In the genomic region with DNA sequence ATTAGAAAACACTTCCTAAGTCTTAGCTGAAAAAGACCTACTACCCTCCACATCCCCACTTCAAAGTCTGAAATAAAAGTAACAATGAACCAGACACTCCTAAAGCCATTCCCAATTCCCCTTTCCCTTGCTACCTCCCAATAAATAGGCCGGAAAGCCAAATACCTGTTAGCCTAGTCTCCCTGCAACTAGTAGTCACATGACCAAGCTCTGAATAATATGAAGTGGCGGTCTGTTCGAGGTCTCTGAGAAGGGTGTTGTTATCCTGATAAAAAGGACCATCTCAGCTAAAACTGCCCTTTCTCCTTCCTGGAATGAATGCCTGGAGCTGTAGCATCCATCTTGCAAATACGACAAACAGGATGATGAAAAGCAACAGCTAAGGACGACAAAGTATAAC, we compare ENCODE assay signal across 11 cellular contexts. TPM values are rescaled to one million over a fixed set of nuclear protein-coding genes. Genes with fewer than 3 reads are reported as not detected.
A peak's percentile ranks its signal among the peaks of the same experiment; 100 is the strongest.
DNase-seq lines count a peak whose midpoint lies in the region; ATAC-seq, FAIRE-seq and TF ChIP-seq lines count a peak whose summit lies in the region.
"Had no signal": no experiment of that assay in that cellular context is flagged by ENCODE, and none has a peak within 500 bp of the region (broad histone marks: within the 10 kb centered on the region; RNA-seq: fewer than 3 reads in every experiment).

No MANE protein-coding gene starts in this region.

- no peak overlapping the region; a peak in 1 of 6 replicates for H3K4me3 ChIP-seq in HepG2 (replicated peaks in 1 of 3; ENCODE audit: insufficient read depth in 1 of 3, low read depth in 2 of 3, low read length in 3 of 3)
- no peak overlapping the region for H3K4me3 ChIP-seq in right lobe of liver
- no peak overlapping the region for H3K4me3 ChIP-seq in K562
- H3K4me3 ChIP-seq in keratinocyte (ENCODE audit: control insufficient read depth in 2 of 3, extremely low read depth in 1 of 3, insufficient read depth in 2 of 3, low read depth in 1 of 3, low read length in 3 of 3) = no peak overlapping the region
- peak overlapping the region; percentile 26 to 76 for H3K4me3 ChIP-seq in aorta (ENCODE audit: low read length in 2 of 2)

- ATAC-seq in HepG2 (no peak), right lobe of liver (no peak), K562 (no peak), aorta (ENCODE audit: low FRiP score) (no peak), GM18519 (IDR thresholded peaks at IDR 0.05; ENCODE audit: low FRiP score, unreplicated experiment) (no peak)

- H3K27ac ChIP-seq in HepG2 (ENCODE audit: extremely low read length, insufficient read depth, low read length) = no peak overlapping the region
- no peak overlapping the region for H3K27ac ChIP-seq in right lobe of liver
- no peak overlapping the region for H3K27ac ChIP-seq in K562 (ENCODE audit: extremely low read depth, low read depth, low read length)
- no peak overlapping the region for H3K27ac ChIP-seq in keratinocyte (ENCODE audit: control insufficient read depth, insufficient read depth, low read length)
- peak overlapping the region; percentile 48 to 57 for H3K27ac ChIP-seq in aorta (ENCODE audit: low read depth in 1 of 2, low read length in 2 of 2)
- H3K27ac ChIP-seq: parathyroid adenoma had no signal

- FAIRE-seq in HepG2 (lab: Jason Lieb, UNC) (no peak), K562 (lab: Jason Lieb, UNC) (no peak), keratinocyte (lab: Jason Lieb, UNC) (no peak)

- TF ChIP-seq EP300 in HepG2 (IDR thresholded peaks at IDR 0.05; ENCODE audit: low read depth in 2 of 2, low read length in 2 of 2) (no peak), HepG2 (CRISPR knock-in tag; IDR thresholded peaks at IDR 0.05; ENCODE audit: borderline replicate concordance) (no peak), K562 (IDR thresholded peaks at IDR 0.05; ENCODE audit: low read length) (no peak)

- H4K20me1 ChIP-seq in HepG2 (ENCODE audit: insufficient read depth, low read length) (peaks cover 95% of the 10 kb centered on the region), K562 (replicated peaks; ENCODE audit: control insufficient read depth, insufficient read depth, low read length) (peaks cover 46% of the 10 kb centered on the region), keratinocyte (ENCODE audit: control insufficient read depth, extremely low read depth, insufficient read depth, low read length) (peaks cover 68% of the 10 kb centered on the region)

- H3K36me3 ChIP-seq in HepG2 (replicated peaks in 1 of 2; ENCODE audit: control insufficient read depth in 1 of 2, insufficient read depth in 2 of 2, low read length in 2 of 2) = peaks cover 14 to 47% of the 10 kb centered on the region in 2 experiments
- H3K36me3 ChIP-seq in right lobe of liver = peaks cover 0 to 16% (median 1%) of the 10 kb centered on the region in 4 donors
- H3K36me3 ChIP-seq in K562 (ENCODE audit: control insufficient read depth, insufficient read depth, low read length) = peaks cover 73% of the 10 kb centered on the region
- peaks cover 6 to 29% of the 10 kb centered on the region in 2 experiments for H3K36me3 ChIP-seq in keratinocyte (ENCODE audit: control insufficient read depth in 2 of 2, extremely low read depth in 1 of 2, insufficient read depth in 2 of 2, low read length in 2 of 2)
- peaks cover 0 to 2% of the 10 kb centered on the region in 2 donors for H3K36me3 ChIP-seq in aorta (ENCODE audit: control insufficient read depth in 1 of 2, insufficient read depth in 2 of 2, low read length in 1 of 2)

- DNase-seq in HepG2 (ENCODE audit: low spot score) (no peak), right lobe of liver (no peak), K562 (ENCODE audit: extremely low read depth in 1 of 4, low spot score in 3 of 4) (no peak), keratinocyte (ENCODE audit: low read depth, low spot score) (no peak), aorta (no peak), ureter (ENCODE audit: low spot score) (no peak), DMS 273 treated with DMSO at 0.1 percent for 48 hours (lab: John Stamatoyannopoulos, UW) (no peak)
- DNase-seq: effector CD8-positive, alpha-beta T cell; Kasumi-1 had no signal

- no peak overlapping the region for H2AFZ ChIP-seq in HepG2 (ENCODE audit: low read length)
- H2AFZ ChIP-seq in K562 (ENCODE audit: low read depth, low read length) = no peak overlapping the region
- H2AFZ ChIP-seq in keratinocyte (ENCODE audit: control insufficient read depth, low read length) = no peak overlapping the region
- H2AFZ ChIP-seq: parathyroid adenoma had no signal

- H3K79me2 ChIP-seq in HepG2 (ENCODE audit: insufficient read depth, low read length) (peaks cover 100% of the 10 kb centered on the region), K562 (ENCODE audit: control insufficient read depth, insufficient read depth, low read length) (peaks cover 99% of the 10 kb centered on the region), keratinocyte (ENCODE audit: control insufficient read depth, insufficient read depth, low read length) (peaks cover 100% of the 10 kb centered on the region)

- H3K27me3 ChIP-seq in HepG2 (ENCODE audit: control insufficient read depth in 1 of 2, insufficient read depth in 2 of 2, low read length in 2 of 2) (no peaks in the 10 kb centered on the region; a peak in 1 of 5 replicates), right lobe of liver (no peaks in the 10 kb centered on the region), K562 (ENCODE audit: control insufficient read depth in 2 of 2, insufficient read depth in 2 of 2, low read length in 2 of 2) (no peaks in the 10 kb centered on the region), keratinocyte (ENCODE audit: control insufficient read depth, extremely low read depth, insufficient read depth, low read length) (no peaks in the 10 kb centered on the region), aorta (ENCODE audit: control insufficient read depth in 1 of 2, insufficient read depth in 2 of 2, low read length in 1 of 2) (no peaks in the 10 kb centered on the region)

- TF ChIP-seq RAD21 in HepG2 (CRISPR knock-in tag; IDR thresholded peaks at IDR 0.05) (no peak), K562 (CRISPR knock-in tag; conservative IDR thresholded peaks at IDR 0.05 in 1 of 2, IDR thresholded peaks at IDR 0.05 in 1 of 2) (no peak)

- TF ChIP-seq CTCF in HepG2 (CRISPR knock-in tag; IDR thresholded peaks at IDR 0.05) = no peak
- TF ChIP-seq CTCF in right lobe of liver (IDR thresholded peaks at IDR 0.05) = no peak
- no peak for TF ChIP-seq CTCF in K562 (IDR thresholded peaks at IDR 0.05 in 2 of 3, conservative IDR thresholded peaks at IDR 0.05 in 1 of 3; ENCODE audit: insufficient read depth in 2 of 3, low read depth in 1 of 3, low read length in 3 of 3)
- no peak for TF ChIP-seq CTCF in keratinocyte (optimal IDR thresholded peaks at IDR 0.05 in 1 of 3, IDR thresholded peaks at IDR 0.05 in 1 of 3, conservative IDR thresholded peaks at IDR 0.05 in 1 of 3; ENCODE audit: extremely low read depth in 1 of 3, insufficient read depth in 2 of 3, low read length in 3 of 3)

- dilution Hi-C loops in keratinocyte (cut with MboI; ENCODE audit: extremely low pct_ligation_motif_present, low sequenced_read_pairs) = no loop called here

- TF ChIP-seq POLR2A in HepG2 (IDR thresholded peaks at IDR 0.05; ENCODE audit: insufficient read depth in 1 of 2, low read depth in 2 of 2, low read length in 2 of 2) (no peak), right lobe of liver (IDR thresholded peaks at IDR 0.05) (no peak), K562 (conservative IDR thresholded peaks at IDR 0.05) (no peak)

- WGBS in HepG2 (ENCODE audit: low lambda C conversion rate) = 88% methylated on average over 5 of the region's 5 CpGs
- WGBS in right lobe of liver (ENCODE audit: insufficient coverage, low coverage, low lambda C conversion rate, missing lambda C conversion rate) = 75% methylated on average over 5 of the region's 5 CpGs
- 64% methylated on average over 5 of the region's 5 CpGs for WGBS in K562 (ENCODE audit: insufficient coverage, low coverage, missing lambda C conversion rate)
- 15 to 22% methylated on average over 5 of the region's 5 CpGs for whole genome bisulfite sequencing in aorta, 2 donors

- H3K9me3 ChIP-seq in HepG2 (ENCODE audit: low read length) = no peaks in the 10 kb centered on the region
- no peaks in the 10 kb centered on the region for H3K9me3 ChIP-seq in right lobe of liver
- H3K9me3 ChIP-seq in K562 (replicated peaks; ENCODE audit: control insufficient read depth, insufficient read depth, low read depth, low read length) = no peaks in the 10 kb centered on the region
- no peaks in the 10 kb centered on the region for H3K9me3 ChIP-seq in keratinocyte (ENCODE audit: control insufficient read depth, low read depth, low read length)
- no peaks in the 10 kb centered on the region for H3K9me3 ChIP-seq in aorta (ENCODE audit: control insufficient read depth, low read length)

- POLR2A ChIA-PET in HepG2 (lab: Yijun Ruan, JAX) (no interaction called here), K562 (lab: Yijun Ruan, JAX) (interaction anchor here (0.8 to 1.0 kb wide), 2 partner anchors 16 to 20 kb away, joined by 3 read pairs; no protein-coding TSS in a partner anchor)

- no TSS peak for BruUV-seq in HepG2 (replicated peaks; lab: Mats Ljungman, UMichigan)
- BruUV-seq in K562 (replicated peaks; lab: Mats Ljungman, UMichigan) = no TSS peak

- in situ Hi-C loops in HepG2 (cut with HindIII; ENCODE audit: extremely low pct_ligation_motif_present, low pct_unique_long_range_greater_than_20kb) (no loop called here), K562 (cut with MboI) (loop anchor here (10.0 kb wide), 1 partner anchor 295 kb away; a partner anchor contains a TSS)

- intact Hi-C loops in HepG2 (cut with micrococcal nuclease; ENCODE audit: unreplicated experiment) (loop anchor here (10.0 kb wide), 1 partner anchor 95 kb away; no protein-coding TSS in a partner anchor), right lobe of liver (cut with DNase I) (no loop called here), K562 (cut with micrococcal nuclease) (loop anchor here (10.0 kb wide), 1 partner anchor 95 kb away; no protein-coding TSS in a partner anchor), aorta (cut with DNase I) (loop anchor here (5.0 to 10.0 kb wide), 2 partner anchors 55 to 97 kb away; no protein-coding TSS in a partner anchor)

- H3K4me2 ChIP-seq in HepG2 (ENCODE audit: low read depth, low read length) (peak overlapping the region; percentile 75), K562 (ENCODE audit: insufficient read depth, low read length) (no peak overlapping the region), keratinocyte (ENCODE audit: control insufficient read depth, extremely low read depth, insufficient read depth, low read depth, low read length) (peak overlapping the region; percentile 15)

- CTCF ChIA-PET in HepG2 (lab: Yijun Ruan, JAX; ENCODE audit: low intra/inter-chr PET ratio, low total read pairs) = no interaction called here
- CTCF ChIA-PET in K562 (lab: Yijun Ruan, JAX; ENCODE audit: low intra/inter-chr PET ratio) = no interaction called here

- peaks cover 3% of the 10 kb centered on the region for H3K9me1 ChIP-seq in K562 (ENCODE audit: control insufficient read depth, insufficient read depth, low read length)
- peaks cover 3% of the 10 kb centered on the region for H3K9me1 ChIP-seq in keratinocyte (ENCODE audit: control insufficient read depth, extremely low read depth, insufficient read depth, low read length)

- H3K4me1 ChIP-seq in HepG2 (ENCODE audit: insufficient read depth, low read length) (peaks cover 67% of the 10 kb centered on the region), right lobe of liver (peaks cover 0 to 40% (median 5%) of the 10 kb centered on the region in 4 donors), K562 (replicated peaks in 1 of 2; ENCODE audit: control insufficient read depth in 2 of 2, insufficient read depth in 2 of 2, low read length in 2 of 2) (peaks cover 0 to 10% of the 10 kb centered on the region in 2 experiments; a peak in 4 of 5 replicates), keratinocyte (ENCODE audit: control insufficient read depth, extremely low read depth, insufficient read depth, low read length) (peaks cover 41% of the 10 kb centered on the region), aorta (ENCODE audit: control insufficient read depth in 1 of 2, insufficient read depth in 2 of 2, low read length in 2 of 2) (peaks cover 5 to 9% of the 10 kb centered on the region in 2 donors)

- H3K9ac ChIP-seq in HepG2 (ENCODE audit: insufficient read depth, low read depth, low read length) (0 out of 2 replicates have a peak overlapping the region, but pooled peaks have one; percentile 3), K562 (ENCODE audit: insufficient read depth in 1 of 2, low read depth in 2 of 2, low read length in 2 of 2) (no peak overlapping the region), keratinocyte (ENCODE audit: control insufficient read depth, extremely low read depth, insufficient read depth, low read length) (no peak overlapping the region)
- H3K9ac ChIP-seq: parathyroid adenoma had no signal

RNA-seq across cellular contexts. Expression of a gene that starts 6.1 kb away (rescaled TPM):
- total RNA-seq in HepG2 (2016; rRNA removed; fragmentation: Illumina TruSeq; extraction: Trizol) = 133 and 183 TPM in 2 replicates
- total RNA-seq in HepG2 (2016; cell fraction: cytosol; rRNA removed; fragmentation: Illumina TruSeq; extraction: Trizol; ENCODE audit: low read depth) = 11.5 and 13.3 TPM in 2 replicates
- total RNA-seq in HepG2 (2016; cell fraction: insoluble cytoplasmic fraction; rRNA removed; fragmentation: Illumina TruSeq; extraction: Trizol) = 132 and 189 TPM in 2 replicates
- total RNA-seq in HepG2 (2016; cell fraction: membrane; rRNA removed; fragmentation: Illumina TruSeq; extraction: Trizol) = 48.9 and 50.9 TPM in 2 replicates
- 95.3 and 101 TPM in 2 replicates for total RNA-seq in HepG2 (2016; cell fraction: nucleus; rRNA removed; fragmentation: Illumina TruSeq; extraction: Trizol)
- polyA plus RNA-seq in HepG2 (2011; rRNA removed) = 24.2 and 34.3 TPM in 2 replicates
- polyA plus RNA-seq in HepG2 (2011; cell fraction: cytosol; rRNA removed) = 14.2 and 19.7 TPM in 2 replicates
- 12.9 and 14.3 TPM in 2 replicates for polyA plus RNA-seq in HepG2 (2011; cell fraction: nucleus; rRNA removed)
- polyA plus RNA-seq in HepG2 (2012) = 54.5 and 69.7 TPM in 2 replicates
- 2.3 and 2.6 TPM in 2 replicates for polyA plus RNA-seq in HepG2 (2016; cell fraction: cytosol; fragmentation: Illumina TruSeq; extraction: Trizol; ENCODE audit: low read depth)
- 124 and 134 TPM in 2 replicates for polyA plus RNA-seq in HepG2 (2016; cell fraction: insoluble cytoplasmic fraction; fragmentation: Illumina TruSeq; extraction: Trizol; ENCODE audit: low read depth)
- 13.6 and 14.9 TPM in 2 replicates for polyA plus RNA-seq in HepG2 (2016; cell fraction: membrane; fragmentation: Illumina TruSeq; extraction: Trizol; ENCODE audit: low read depth)
- polyA plus RNA-seq in HepG2 (2016; cell fraction: nucleus; fragmentation: Illumina TruSeq; extraction: Trizol; ENCODE audit: insufficient read depth, low read depth) = 84.5 and 87.7 TPM in 2 replicates
- polyA minus RNA-seq in HepG2 (2011; rRNA and poly(A)+ RNA removed; ENCODE audit: low replicate concordance) = 16.9 and 19.8 TPM in 2 replicates
- polyA minus RNA-seq in HepG2 (2011; cell fraction: cytosol; rRNA and poly(A)+ RNA removed) = 67.3 and 71.1 TPM in 2 replicates
- polyA minus RNA-seq in HepG2 (2011; cell fraction: nucleus; rRNA and poly(A)+ RNA removed) = 84.4 and 86.4 TPM in 2 replicates
- total RNA-seq in right lobe of liver = 10 to 100 TPM; 12.8 to 44.4 (median 23.3) TPM
- total RNA-seq in K562 (2011; cell fraction: chromatin; rRNA removed; ENCODE audit: low replicate concordance) = 12.1 and 40.7 TPM in 2 replicates
- total RNA-seq in K562 (2011; cell fraction: nucleolus; rRNA removed) = 9.5 and 10.9 TPM in 2 replicates
- total RNA-seq in K562 (2011; cell fraction: nucleoplasm; rRNA removed) = 17.3 and 22.1 TPM in 2 replicates
- total RNA-seq in K562 (2014; rRNA removed) = 61.5 and 68.9 TPM in 2 replicates
- 94.4 and 107 TPM in 2 replicates for total RNA-seq in K562 (2014; rRNA removed; fragmentation: Illumina TruSeq; extraction: Trizol)
- 87.2 and 93.1 TPM in 2 replicates for total RNA-seq in K562 (2015; rRNA removed; fragmentation: Illumina TruSeq; extraction: Trizol)
- total RNA-seq in K562 (2021) = 70.2 and 77.9 TPM in 2 replicates
- polyA plus RNA-seq in K562 (2011; rRNA removed) = 39.2 and 49.4 TPM in 2 replicates
- polyA plus RNA-seq in K562 (2011; cell fraction: cytosol; rRNA removed) = 8.2 and 15.4 TPM in 2 replicates
- 10.7 and 15.8 TPM in 2 replicates for polyA plus RNA-seq in K562 (2011; cell fraction: nucleus; rRNA removed)
- 50.4 and 51.7 TPM in 2 replicates for polyA plus RNA-seq in K562 (2012)
- 70.3 and 78.1 TPM in 2 replicates for polyA plus RNA-seq in K562 (2014; fragmentation: Illumina TruSeq; extraction: Trizol)
- polyA plus RNA-seq in K562 (2014; fragmentation: Nextera tagmentation; extraction: Ambion mirVana) = 10 to 100 TPM; 24.4 to 29.8 TPM
- polyA plus RNA-seq in K562 (2014; rRNA removed) = 40.3 and 46.2 TPM in 2 replicates
- polyA minus RNA-seq in K562 (2011; rRNA and poly(A)+ RNA removed) = 116 and 143 TPM in 2 replicates
- polyA minus RNA-seq in K562 (2011; cell fraction: cytosol; rRNA and poly(A)+ RNA removed) = 47.3 and 50.2 TPM in 2 replicates
- polyA minus RNA-seq in K562 (2011; cell fraction: nucleus; rRNA and poly(A)+ RNA removed) = 17.5 and 33.8 TPM in 2 replicates
- 50.5 to 82.1 TPM (median 61.9 TPM) in 3 replicates for polyA plus RNA-seq in keratinocyte
- polyA plus RNA-seq in keratinocyte (2011; ENCODE audit: low read depth) = 530 TPM
- 53.0 and 78.8 TPM in 2 replicates for polyA plus RNA-seq in keratinocyte (2011; cell fraction: cytosol; rRNA removed)
- 49.7 and 76.4 TPM in 2 replicates for polyA plus RNA-seq in keratinocyte (2011; cell fraction: nucleus; rRNA removed)
- polyA plus RNA-seq in keratinocyte (2012; ENCODE audit: low replicate concordance) = 78.7 and 85.6 TPM in 2 replicates
- 14.3 to 90.5 TPM (median 37.5 TPM) in 3 replicates for polyA minus RNA-seq in keratinocyte
- 72.5 TPM for polyA minus RNA-seq in keratinocyte (2011; cell fraction: cytosol; rRNA and poly(A)+ RNA removed)
- polyA minus RNA-seq in keratinocyte (2011; cell fraction: nucleus; rRNA and poly(A)+ RNA removed) = 44.1 and 97.3 TPM in 2 replicates
- total RNA-seq in aorta = 100 to 1,000 TPM; 111 to 191 TPM
- 10 to 100 TPM; 48.4 to 91.7 TPM for polyA plus RNA-seq in aorta
- 88.1 TPM for total RNA-seq in ureter

Comparison
In these comparisons a context has a peak if more than half of its experiments do, and no peak if none do; other contexts are left out.
1. intact Hi-C loops: an anchor here in HepG2 (10.0 kb wide), K562 (10.0 kb wide) and aorta (5.0 to 10.0 kb wide); none called in right lobe of liver.
2. H3K27ac ChIP-seq: peak in aorta (2 of 2); none in HepG2 (single experiment), right lobe of liver (0 of 3), K562 (single experiment) and keratinocyte (single experiment).
3. H3K4me3 ChIP-seq: peak in aorta (2 of 2); none in HepG2 (0 of 3), right lobe of liver (0 of 3), K562 (single experiment) and keratinocyte (0 of 3).